In genomic region chr17:39077252-39077651, GRCh38 we compare ENCODE assay signal across 21 cellular contexts.
DNase-seq lines count a peak whose midpoint lies in the region; ATAC-seq, FAIRE-seq and TF ChIP-seq lines count a peak whose summit lies in the region.
"Had no signal": no experiment of that assay in that cellular context is flagged by ENCODE, and none has a peak within 500 bp of the region (broad histone marks: within the 10 kb centered on the region; RNA-seq: fewer than 3 reads in every experiment).

No MANE protein-coding gene starts in this region.

- no peak for ATAC-seq in activated naive CD8-positive, alpha-beta T cell treated with anti-CD3 and anti-CD28 coated beads, Interleukin-2, amount 10 ng/mL, durations not matched to agents 7 days and 5 days (ENCODE audit: low read depth)
- ATAC-seq in activated naive CD8-positive, alpha-beta T cell treated with anti-CD3 and anti-CD28 coated beads, Interleukin-2, amount 50 U/mL, for 24 hours, result no peak
- ATAC-seq in GM12878, result peak; percentile 71
- ATAC-seq: CD8-positive, alpha-beta T cell had no signal

- H2AFZ ChIP-seq in GM12878 (ENCODE audit: control insufficient read depth, low read depth, low read length) (no peak overlapping the region), trophoblast cell (ENCODE audit: insufficient read depth, low read length, poor library complexity) (no peak overlapping the region)

- no peak overlapping the region for H3K4ac ChIP-seq in trophoblast cell (ENCODE audit: low read depth, low read length)

- no peaks in the 10 kb centered on the region; a peak in 2 of 4 replicates for H3K27me3 ChIP-seq in GM12878 (replicated peaks in 1 of 2; ENCODE audit: control insufficient read depth in 2 of 2, insufficient read depth in 2 of 2, low read length in 1 of 2)
- no peaks in the 10 kb centered on the region for H3K27me3 ChIP-seq in trophoblast cell (ENCODE audit: insufficient read depth, low read length)
- H3K27me3 ChIP-seq: BLaER1 treated with 17β-estradiol and CSF1 and Interleukin-3, amounts not matched to agents 10 nM and 100 nM had no signal

- no peak overlapping the region for H2BK12ac ChIP-seq in trophoblast cell (ENCODE audit: low read length)

- H3K27me3 Mint-ChIP-seq in activated naive CD8-positive, alpha-beta T cell treated with anti-CD3 and anti-CD28 coated beads, Interleukin-2, amount 10 ng/mL, durations not matched to agents 7 days and 5 days, result no peaks in the 10 kb centered on the region
- H3K27me3 Mint-ChIP-seq in activated naive CD8-positive, alpha-beta T cell treated with anti-CD3 and anti-CD28 coated beads, Interleukin-2, amount 50 U/mL, for 24 hours, result no peaks in the 10 kb centered on the region
- H3K27me3 Mint-ChIP-seq: CD4-positive, alpha-beta T cell had no signal

- H3K36me3 Mint-ChIP-seq in activated naive CD8-positive, alpha-beta T cell treated with anti-CD3 and anti-CD28 coated beads, Interleukin-2, amount 10 ng/mL, durations not matched to agents 7 days and 5 days, result no peaks in the 10 kb centered on the region
- H3K36me3 Mint-ChIP-seq in activated naive CD8-positive, alpha-beta T cell treated with anti-CD3 and anti-CD28 coated beads, Interleukin-2, amount 50 U/mL, for 24 hours (ENCODE audit: low read depth), result no peaks in the 10 kb centered on the region

- H3K27ac ChIP-seq in GM12878 (ENCODE audit: control insufficient read depth, insufficient read depth), result no peak overlapping the region
- H3K27ac ChIP-seq in trophoblast cell (ENCODE audit: low read depth, low read length), result no peak overlapping the region
- H3K27ac ChIP-seq: 22Rv1; A549; BLaER1 treated with 17β-estradiol and CSF1 and Interleukin-3, amounts not matched to agents 10 nM and 100 nM; C4-2B had no signal

- no peaks in the 10 kb centered on the region for H3K9me3 Mint-ChIP-seq in activated naive CD8-positive, alpha-beta T cell treated with anti-CD3 and anti-CD28 coated beads, Interleukin-2, amount 10 ng/mL, durations not matched to agents 7 days and 5 days
- H3K9me3 Mint-ChIP-seq in activated naive CD8-positive, alpha-beta T cell treated with anti-CD3 and anti-CD28 coated beads, Interleukin-2, amount 50 U/mL, for 24 hours, result no peaks in the 10 kb centered on the region
- H3K9me3 Mint-ChIP-seq: CD4-positive, alpha-beta T cell; CD8-positive, alpha-beta T cell had no signal

- no peak overlapping the region for H3K4me2 ChIP-seq in GM12878 (ENCODE audit: control insufficient read depth, insufficient read depth)
- no peak overlapping the region for H3K4me2 ChIP-seq in trophoblast cell (ENCODE audit: low read length)
- H3K4me2 ChIP-seq: A549; BLaER1 treated with 17β-estradiol and CSF1 and Interleukin-3, amounts not matched to agents 10 nM and 100 nM had no signal

- CTCF ChIA-PET in GM12878 (lab: Yijun Ruan, JAX), result interaction anchor here (0.8 to 1.9 kb wide), 5 partner anchors 20 to 94 kb away, joined by 3 to 8 read pairs (median 6); no protein-coding TSS in a partner anchor

- TF ChIP-seq CTCF in GM12878 (IDR thresholded peaks at IDR 0.05 in 2 of 3, conservative IDR thresholded peaks at IDR 0.05 in 1 of 3; ENCODE audit: control insufficient read depth in 2 of 3, extremely low read depth in 1 of 3, insufficient read depth in 1 of 3, low read depth in 3 of 3, low read length in 3 of 3), result no peak

- H3K27ac Mint-ChIP-seq in activated naive CD8-positive, alpha-beta T cell treated with anti-CD3 and anti-CD28 coated beads, Interleukin-2, amount 10 ng/mL, durations not matched to agents 7 days and 5 days, result peak overlapping the region; percentile 48
- H3K27ac Mint-ChIP-seq in activated naive CD8-positive, alpha-beta T cell treated with anti-CD3 and anti-CD28 coated beads, Interleukin-2, amount 50 U/mL, for 24 hours, result no peak overlapping the region
- H3K27ac Mint-ChIP-seq: B cell; CD4-positive, alpha-beta T cell; CD8-positive, alpha-beta T cell had no signal

- H2AK5ac ChIP-seq in trophoblast cell (ENCODE audit: low read length), result no peak overlapping the region

- no peaks in the 10 kb centered on the region for H3K4me1 ChIP-seq in GM12878 (ENCODE audit: control insufficient read depth, insufficient read depth, low read length)
- no peaks in the 10 kb centered on the region for H3K4me1 ChIP-seq in trophoblast cell (ENCODE audit: control insufficient read depth in 1 of 2, insufficient read depth in 2 of 2, low read length in 2 of 2)
- H3K4me1 ChIP-seq: A549, Caco-2 had no signal

- H4K91ac ChIP-seq in trophoblast cell (ENCODE audit: low read depth, low read length), result no peak overlapping the region

- in situ Hi-C loops in GM12878 (cut with MboI), result no loop called here

- DNase-seq in activated naive CD8-positive, alpha-beta T cell treated with anti-CD3 and anti-CD28 coated beads, Interleukin-2, amount 10 ng/mL, durations not matched to agents 7 days and 5 days, result no peak
- no peak for DNase-seq in activated naive CD8-positive, alpha-beta T cell treated with anti-CD3 and anti-CD28 coated beads, Interleukin-2, amount 50 U/mL, for 24 hours
- DNase-seq in GM12878 (ENCODE audit: low read depth, low spot score), result no peak
- no peak for DNase-seq in Kasumi-1 (lab: John Stamatoyannopoulos, UW)
- DNase-seq in trophoblast cell, result no peak
- DNase-seq: AML-193; Caco-2; Calu3; CD4-positive, alpha-beta T cell; CD8-positive, alpha-beta T cell; DMS79 treated with DMSO at 0.1 percent for 48 hours; GF-D8 had no signal

- no peak for TF ChIP-seq RAD21 in GM12878 (IDR thresholded peaks at IDR 0.05; ENCODE audit: insufficient read depth, low read depth, low read length)

- SMC1A ChIA-PET in GM12878 (lab: Charles Lee; ENCODE audit: uncharacterized antibody, unreplicated experiment), result interaction anchor here (0.6 to 3.5 kb wide), 3 partner anchors 40 to 94 kb away, joined by 3 to 12 read pairs (median 6); no protein-coding TSS in a partner anchor

- H3K9ac ChIP-seq in GM12878 (ENCODE audit: control insufficient read depth, insufficient read depth, low read length) (no peak overlapping the region), trophoblast cell (ENCODE audit: low read length) (no peak overlapping the region)
- H3K9ac ChIP-seq: BLaER1 treated with 17β-estradiol and CSF1 and Interleukin-3, amounts not matched to agents 10 nM and 100 nM had no signal

- H4K12ac ChIP-seq in trophoblast cell (ENCODE audit: low read depth, low read length), result no peak overlapping the region

- no peak for TF ChIP-seq POLR2A in GM12878 (IDR thresholded peaks at IDR 0.05; ENCODE audit: low read depth, low read length)

- no TSS peak for BruUV-seq in GM12878 (replicated peaks; lab: Mats Ljungman, UMichigan)

- no peak for TF ChIP-seq EP300 in GM12878 (IDR thresholded peaks at IDR 0.05; ENCODE audit: borderline replicate concordance in 1 of 2, control insufficient read depth in 1 of 2, low read depth in 2 of 2, low read length in 2 of 2)

- RAD21 ChIA-PET in GM12878 (lab: Charles Lee; ENCODE audit: unreplicated experiment), result interaction anchor here (0.5 to 2.5 kb wide), 5 partner anchors 10 to 158 kb away, joined by 3 to 10 read pairs (median 4); partner anchors contain the start of gene PLXDC1

- 39% methylated on average over 4 of the region's 4 CpGs for WGBS in GM12878 (ENCODE audit: insufficient coverage, insufficient replicate concordance, low lambda C conversion rate, missing lambda C conversion rate)
- no CpG with 5 or more reads among the region's 4 CpGs for whole genome bisulfite sequencing in trophoblast cell (ENCODE audit: extremely low coverage, insufficient coverage, insufficient read length)

- H4K20me1 ChIP-seq in GM12878 (ENCODE audit: control insufficient read depth, insufficient read depth), result no peaks in the 10 kb centered on the region
- H4K20me1 ChIP-seq: BLaER1 treated with 17β-estradiol and CSF1 and Interleukin-3, amounts not matched to agents 10 nM and 100 nM had no signal

- H3K79me2 ChIP-seq in GM12878 (ENCODE audit: control insufficient read depth, insufficient read depth, low read length) (no peaks in the 10 kb centered on the region), trophoblast cell (ENCODE audit: control insufficient read depth, insufficient read depth, low read length, poor library complexity) (no peaks in the 10 kb centered on the region)

- no peak overlapping the region for H3K4me3 ChIP-seq in GM12878
- H3K4me3 ChIP-seq in trophoblast cell (ENCODE audit: low read depth, low read length), result no peak overlapping the region
- H3K4me3 ChIP-seq: A549; BLaER1 treated with 17β-estradiol and CSF1 and Interleukin-3, amounts not matched to agents 10 nM and 100 nM had no signal

- H2BK120ac ChIP-seq in trophoblast cell (ENCODE audit: insufficient read depth, low read length, poor library complexity), result no peak overlapping the region

- POLR2A ChIA-PET in activated naive CD8-positive, alpha-beta T cell treated with anti-CD3 and anti-CD28 coated beads, Interleukin-2, amount 10 ng/mL, durations not matched to agents 7 days and 5 days (lab: Charles Lee), result no interaction called here
- POLR2A ChIA-PET in GM12878 (lab: Charles Lee), result no interaction called here

- H3K9me3 ChIP-seq in GM12878 (replicated peaks; ENCODE audit: control insufficient read depth, insufficient read depth, low read length), result no peaks in the 10 kb centered on the region
- H3K9me3 ChIP-seq in trophoblast cell (ENCODE audit: insufficient read depth, low read depth, low read length), result no peaks in the 10 kb centered on the region
- H3K9me3 ChIP-seq: A549; BLaER1 treated with 17β-estradiol and CSF1 and Interleukin-3, amounts not matched to agents 10 nM and 100 nM; Caco-2 had no signal

- no peak overlapping the region for H4K8ac ChIP-seq in trophoblast cell (ENCODE audit: low read depth, low read length)

- no peak overlapping the region for H2BK5ac ChIP-seq in trophoblast cell (ENCODE audit: low read depth, low read length, poor library complexity)

- FAIRE-seq in GM12878 (lab: Jason Lieb, UNC), result no peak
- FAIRE-seq: A549, D721Med, G401.6, GM12891, GM18507 had no signal

- no peak overlapping the region for H3K23ac ChIP-seq in trophoblast cell (ENCODE audit: low read length)

- peaks cover 13% of the 10 kb centered on the region for H3K4me1 Mint-ChIP-seq in activated naive CD8-positive, alpha-beta T cell treated with anti-CD3 and anti-CD28 coated beads, Interleukin-2, amount 10 ng/mL, durations not matched to agents 7 days and 5 days
- H3K4me1 Mint-ChIP-seq in activated naive CD8-positive, alpha-beta T cell treated with anti-CD3 and anti-CD28 coated beads, Interleukin-2, amount 50 U/mL, for 24 hours, result peaks cover 2% of the 10 kb centered on the region
- H3K4me1 Mint-ChIP-seq: B cell had no signal

- intact Hi-C loops in GM12878 (cut with micrococcal nuclease; ENCODE audit: unreplicated experiment), result no loop called here

- H3K36me3 ChIP-seq in GM12878 (ENCODE audit: control insufficient read depth in 2 of 2, insufficient read depth in 2 of 2, low read length in 1 of 2) (no peaks in the 10 kb centered on the region), trophoblast cell (ENCODE audit: control insufficient read depth in 1 of 2, insufficient read depth in 2 of 2, low read length in 2 of 2) (no peaks in the 10 kb centered on the region)
- H3K36me3 ChIP-seq: BLaER1 treated with 17β-estradiol and CSF1 and Interleukin-3, amounts not matched to agents 10 nM and 100 nM had no signal

- no peak overlapping the region for H3K14ac ChIP-seq in trophoblast cell (ENCODE audit: low read length)

- H3K79me1 ChIP-seq in trophoblast cell (ENCODE audit: low read length), result no peaks in the 10 kb centered on the region

- H3K4me3 Mint-ChIP-seq in activated naive CD8-positive, alpha-beta T cell treated with anti-CD3 and anti-CD28 coated beads, Interleukin-2, amount 10 ng/mL, durations not matched to agents 7 days and 5 days, result no peak overlapping the region
- no peak overlapping the region for H3K4me3 Mint-ChIP-seq in activated naive CD8-positive, alpha-beta T cell treated with anti-CD3 and anti-CD28 coated beads, Interleukin-2, amount 50 U/mL, for 24 hours
- H3K4me3 Mint-ChIP-seq: B cell; CD4-positive, alpha-beta T cell; CD8-positive, alpha-beta T cell had no signal

- H3K18ac ChIP-seq in trophoblast cell (ENCODE audit: low read length), result no peak overlapping the region
